Comparison of ENCODE assay signal across 19 cellular contexts in genomic region chr13:106490177-106490576, GRCh38.
"Had no signal": no experiment of that assay in that cellular context is flagged by ENCODE, and none has a peak within 500 bp of the region (broad histone marks: within the 10 kb centered on the region; RNA-seq: fewer than 3 reads in every experiment).

No MANE protein-coding gene starts in this region.

- H3K9me3 ChIP-seq: esophagus muscularis mucosa, heart left ventricle, spleen, thyroid gland, upper lobe of left lung, vagina had no signal

- H3K27ac Mint-ChIP-seq: dendritic cell treated with granulocyte-macrophage colony-stimulating factor and Interleukin-4, amounts not matched to agents 40 ng/mL and 50 ng/mL, for 4 days; stimulated activated naive CD8-positive, alpha-beta T cell treated with anti-CD3 and anti-CD28 coated beads, Interleukin-15, amount 100 ng/mL, for 72 hours had no signal

- H3K4me3 ChIP-seq: esophagus muscularis mucosa, heart left ventricle, thyroid gland, upper lobe of left lung, vagina had no signal

- H3K4me3 Mint-ChIP-seq: dendritic cell treated with granulocyte-macrophage colony-stimulating factor and Interleukin-4, amounts not matched to agents 40 ng/mL and 50 ng/mL, for 4 days; neural crest cell had no signal

- DNase-seq: cerebellar nuclear complex; foreskin fibroblast; heart left ventricle; hippocampal formation; mesendoderm; posterior cingulate gyrus; spleen; stimulated activated CD4-positive, alpha-beta T cell treated with anti-CD3 and anti-CD28 coated beads, Interleukin-15, amount 100 ng/mL, for 24 hours; stimulated activated CD4-positive, alpha-beta T cell treated with anti-CD3 and anti-CD28 coated beads, Interleukin-1b, Interleukin-23, amount 100 ng/mL, for 48 hours; stimulated activated CD4-positive, alpha-beta T cell treated with anti-CD3 and anti-CD28 coated beads, Interleukin-4, amount 100 ng/mL, for 4 hours; stimulated activated naive B cell treated with anti-CD40 and anti-IgM and Interleukin-4, amounts not matched to agents 10 μg/mL and 1 μg/mL and 100 μg/mL, for 72 hours; stimulated activated naive CD8-positive, alpha-beta T cell treated with anti-CD3 and anti-CD28 coated beads, Interleukin-15, amount 100 ng/mL, for 72 hours; thyroid gland; upper lobe of left lung had no signal

- H3K27me3 ChIP-seq: esophagus muscularis mucosa, heart left ventricle, thyroid gland, upper lobe of left lung, vagina had no signal

- H3K27ac ChIP-seq: epithelial cell of prostate, esophagus muscularis mucosa, spleen, vagina had no signal

- H3K9me3 Mint-ChIP-seq: dendritic cell treated with granulocyte-macrophage colony-stimulating factor and Interleukin-4, amounts not matched to agents 40 ng/mL and 50 ng/mL, for 4 days; neural crest cell; stimulated activated naive B cell treated with anti-CD40 and anti-IgM and Interleukin-4, amounts not matched to agents 10 μg/mL and 1 μg/mL and 100 μg/mL, for 72 hours; stimulated activated naive CD8-positive, alpha-beta T cell treated with anti-CD3 and anti-CD28 coated beads, Interleukin-15, amount 100 ng/mL, for 72 hours had no signal
